In genomic region chr2:121839584-121839983, GRCh38 we compare ENCODE assay signal across 20 cellular contexts.
"Had no signal": no experiment of that assay in that cellular context is flagged by ENCODE, and none has a peak within 500 bp of the region (broad histone marks: within the 10 kb centered on the region; RNA-seq: fewer than 3 reads in every experiment).

No MANE protein-coding gene starts in this region.

- H3K36me3 Mint-ChIP-seq: activated naive CD4-positive, alpha-beta T cell treated with anti-CD3 and anti-CD28 coated beads, Interleukin-2, amount 50 U/mL, for 72 hours had no signal

- ATAC-seq: activated naive CD4-positive, alpha-beta T cell treated with anti-CD3 and anti-CD28 coated beads, Interleukin-2, amount 50 U/mL, for 72 hours; activated T-cell treated with anti-CD3 and anti-CD28 coated beads, Interleukin-2, amount 50 U/mL, for 72 hours; heart right ventricle had no signal

- H3K4me3 ChIP-seq: adrenal gland, breast epithelium, esophagus squamous epithelium, heart right ventricle, left ventricle myocardium inferior, thyroid gland had no signal

- H3K36me3 ChIP-seq: adrenal gland, breast epithelium, esophagus squamous epithelium, heart right ventricle, left ventricle myocardium inferior, thyroid gland had no signal

- H3K27ac Mint-ChIP-seq: activated naive CD4-positive, alpha-beta T cell treated with anti-CD3 and anti-CD28 coated beads, Interleukin-2, amount 50 U/mL, for 72 hours; activated T-cell treated with anti-CD3 and anti-CD28 coated beads, Interleukin-2, amount 50 U/mL, for 72 hours; nephron had no signal

- H3K27ac ChIP-seq: adrenal gland, breast epithelium, esophagus squamous epithelium, heart right ventricle, left ventricle myocardium inferior, thyroid gland had no signal

- H3K9me3 Mint-ChIP-seq: activated naive CD4-positive, alpha-beta T cell treated with anti-CD3 and anti-CD28 coated beads, Interleukin-2, amount 50 U/mL, for 72 hours; activated T-cell treated with anti-CD3 and anti-CD28 coated beads, Interleukin-2, amount 50 U/mL, for 72 hours had no signal

- H3K9me3 ChIP-seq: adrenal gland, breast epithelium, esophagus squamous epithelium, heart right ventricle, left ventricle myocardium inferior, thyroid gland had no signal

- H3K4me1 ChIP-seq: adrenal gland, breast epithelium, esophagus squamous epithelium, thyroid gland had no signal

- H3K27me3 ChIP-seq: adrenal gland, breast epithelium, esophagus squamous epithelium, thyroid gland had no signal

- DNase-seq: activated CD4-positive, CD25-positive, alpha-beta regulatory T cell treated with anti-CD3 and anti-CD28 coated beads, Interleukin-2, amount 50 U/mL, for 72 hours; activated gamma-delta T cell treated with Interleukin-2 at 50 U/mL for 16 hours; activated T-cell treated with anti-CD3 and anti-CD28 coated beads, Interleukin-2, amount 50 U/mL, for 72 hours; adrenal gland; effector CD4-positive, alpha-beta T cell; esophagus squamous epithelium; heart right ventricle; kidney glomerular epithelial cell; left ventricle myocardium inferior; mammary epithelial cell; midbrain; nucleus accumbens; stimulated activated CD4-positive, alpha-beta T cell treated with anti-CD3 and anti-CD28 coated beads, Interleukin-12 subunit alpha, Interleukin-12 subunit beta, amount 100 ng/mL, for 4 hours; stimulated activated CD4-positive, alpha-beta T cell treated with anti-CD3 and anti-CD28 coated beads, Interleukin-1b, Interleukin-23, amount 100 ng/mL, for 48 hours; stimulated activated CD8-positive, alpha-beta memory T cell treated with anti-CD3 and anti-CD28 coated beads, Interleukin-4, amount 100 ng/mL, for 48 hours; stimulated activated naive CD4-positive, alpha-beta T cell; thyroid gland had no signal

- H3K4me1 Mint-ChIP-seq: nephron had no signal

- H3K4me3 Mint-ChIP-seq: activated T-cell treated with anti-CD3 and anti-CD28 coated beads, Interleukin-2, amount 50 U/mL, for 72 hours; nephron had no signal
